Comparison of ENCODE assay signal across 33 cellular contexts in genomic region chr14:82963756-82964155, GRCh38.
"Had no signal": no experiment of that assay in that cellular context is flagged by ENCODE, and none has a peak within 500 bp of the region (broad histone marks: within the 10 kb centered on the region; RNA-seq: fewer than 3 reads in every experiment).

No MANE protein-coding gene starts in this region.

- H3K36me3 ChIP-seq: ascending aorta, breast epithelium, cardiac muscle cell, gastrocnemius medialis, heart left ventricle, WERI-Rb-1 had no signal

- H3K4me3 ChIP-seq: ascending aorta, breast epithelium, cardiac muscle cell, gastrocnemius medialis, heart left ventricle had no signal

- H3K4me1 ChIP-seq: ascending aorta, breast epithelium, gastrocnemius medialis, heart left ventricle had no signal

- H3K27ac Mint-ChIP-seq: activated CD4-positive, alpha-beta memory T cell treated with anti-CD3 and anti-CD28 coated beads for 36 hours; activated CD4-positive, alpha-beta T cell treated with anti-CD3 and anti-CD28 coated beads for 36 hours; activated CD4-positive, alpha-beta T cell treated with anti-CD3 and anti-CD28 coated beads, Interleukin-2, amount 10 ng/mL, durations not matched to agents 24 days and 14 days; activated CD8-positive, alpha-beta T cell treated with anti-CD3 and anti-CD28 coated beads, Interleukin-2, amount 10 ng/mL, durations not matched to agents 7 days and 5 days; activated naive CD4-positive, alpha-beta T cell treated with anti-CD3 and anti-CD28 coated beads, Interleukin-2, amount 10 ng/mL, durations not matched to agents 7 days and 5 days; activated naive CD4-positive, alpha-beta T cell treated with anti-CD3 and anti-CD28 coated beads, Interleukin-2, amount 50 U/mL, for 72 hours; activated naive CD8-positive, alpha-beta T cell treated with anti-CD3 and anti-CD28 coated beads, Interleukin-2, amount 10 ng/mL, durations not matched to agents 7 days and 5 days; activated T-cell treated with anti-CD3 and anti-CD28 coated beads, Interleukin-2, amount 50 U/mL, for 24 hours; activated T-cell treated with anti-CD3 and anti-CD28 coated beads, Interleukin-2, amount 50 U/mL, for 72 hours; brain; effector memory CD8-positive, alpha-beta T cell had no signal

- FAIRE-seq: endothelial cell of umbilical vein had no signal

- H3K36me3 Mint-ChIP-seq: activated CD4-positive, alpha-beta memory T cell treated with anti-CD3 and anti-CD28 coated beads for 36 hours; activated naive CD4-positive, alpha-beta T cell treated with anti-CD3 and anti-CD28 coated beads, Interleukin-2, amount 10 ng/mL, durations not matched to agents 7 days and 5 days; activated naive CD4-positive, alpha-beta T cell treated with anti-CD3 and anti-CD28 coated beads, Interleukin-2, amount 50 U/mL, for 72 hours; activated naive CD8-positive, alpha-beta T cell treated with anti-CD3 and anti-CD28 coated beads, Interleukin-2, amount 10 ng/mL, durations not matched to agents 7 days and 5 days; brain had no signal

- H3K4me1 Mint-ChIP-seq: activated CD4-positive, alpha-beta T cell treated with anti-CD3 and anti-CD28 coated beads for 36 hours; activated CD4-positive, alpha-beta T cell treated with anti-CD3 and anti-CD28 coated beads, Interleukin-2, amount 10 ng/mL, durations not matched to agents 24 days and 14 days; activated naive CD4-positive, alpha-beta T cell treated with anti-CD3 and anti-CD28 coated beads, Interleukin-2, amount 10 ng/mL, durations not matched to agents 7 days and 5 days; activated naive CD8-positive, alpha-beta T cell treated with anti-CD3 and anti-CD28 coated beads, Interleukin-2, amount 10 ng/mL, durations not matched to agents 7 days and 5 days; brain had no signal

- ATAC-seq: activated CD4-positive, alpha-beta T cell treated with anti-CD3 and anti-CD28 coated beads for 36 hours; activated CD8-positive, alpha-beta T cell treated with anti-CD3 and anti-CD28 coated beads, Interleukin-2, amount 10 ng/mL, durations not matched to agents 7 days and 5 days; activated naive CD4-positive, alpha-beta T cell treated with anti-CD3 and anti-CD28 coated beads, Interleukin-2, amount 50 U/mL, for 72 hours; activated T-cell treated with anti-CD3 and anti-CD28 coated beads, Interleukin-2, amount 50 U/mL, for 72 hours; effector memory CD8-positive, alpha-beta T cell; gastrocnemius medialis; heart left ventricle had no signal

- H3K27me3 ChIP-seq: ascending aorta, breast epithelium, cardiac muscle cell, gastrocnemius medialis, heart left ventricle had no signal

- H3K9me3 ChIP-seq: ascending aorta, breast epithelium, gastrocnemius medialis, heart left ventricle had no signal

- H3K27me3 Mint-ChIP-seq: activated CD4-positive, alpha-beta memory T cell treated with anti-CD3 and anti-CD28 coated beads for 36 hours; activated CD4-positive, alpha-beta T cell treated with anti-CD3 and anti-CD28 coated beads for 36 hours; activated CD4-positive, alpha-beta T cell treated with anti-CD3 and anti-CD28 coated beads, Interleukin-2, amount 10 ng/mL, durations not matched to agents 24 days and 14 days; activated naive CD4-positive, alpha-beta T cell treated with anti-CD3 and anti-CD28 coated beads, Interleukin-2, amount 10 ng/mL, durations not matched to agents 7 days and 5 days; activated naive CD8-positive, alpha-beta T cell treated with anti-CD3 and anti-CD28 coated beads, Interleukin-2, amount 10 ng/mL, durations not matched to agents 7 days and 5 days; activated T-cell treated with anti-CD3 and anti-CD28 coated beads, Interleukin-2, amount 50 U/mL, for 24 hours; effector memory CD8-positive, alpha-beta T cell had no signal

- DNase-seq: activated CD4-positive, alpha-beta memory T cell treated with anti-CD3 and anti-CD28 coated beads for 36 hours; activated CD4-positive, alpha-beta T cell treated with anti-CD3 and anti-CD28 coated beads for 36 hours; activated CD4-positive, alpha-beta T cell treated with anti-CD3 and anti-CD28 coated beads, Interleukin-2, amount 10 ng/mL, durations not matched to agents 24 days and 14 days; activated CD4-positive, CD25-positive, alpha-beta regulatory T cell; activated CD4-positive, CD25-positive, alpha-beta regulatory T cell treated with anti-CD3 and anti-CD28 coated beads, Interleukin-2, amount 50 U/mL, for 72 hours; activated CD8-positive, alpha-beta memory T cell treated with anti-CD3 and anti-CD28 coated beads, Interleukin-2, amount 50 U/mL, for 48 hours; activated CD8-positive, alpha-beta T cell treated with anti-CD3 and anti-CD28 coated beads, Interleukin-2, amount 10 ng/mL, durations not matched to agents 7 days and 5 days; activated gamma-delta T cell; activated naive CD4-positive, alpha-beta T cell; activated naive CD4-positive, alpha-beta T cell treated with anti-CD3 and anti-CD28 coated beads, Interleukin-2, amount 10 ng/mL, durations not matched to agents 7 days and 5 days; activated naive CD8-positive, alpha-beta T cell treated with anti-CD3 and anti-CD28 coated beads, Interleukin-2, amount 10 ng/mL, durations not matched to agents 7 days and 5 days; activated T-cell treated with anti-CD3 and anti-CD28 coated beads for 4 hours; activated T-cell treated with anti-CD3 and anti-CD28 coated beads, Interleukin-2, amount 50 U/mL, for 24 hours; activated T-cell treated with anti-CD3 and anti-CD28 coated beads, Interleukin-2, amount 50 U/mL, for 72 hours; central memory CD4-positive, alpha-beta T cell; cerebellar nuclear complex; cortex of kidney; dermis blood vessel endothelial cell; effector CD4-positive, alpha-beta T cell; effector memory CD8-positive, alpha-beta T cell; foreskin fibroblast; gastrocnemius medialis; glutamatergic neuron; heart left ventricle; T-helper 2 cell; WERI-Rb-1 had no signal

- H3K27ac ChIP-seq: ascending aorta, breast epithelium, cardiac muscle cell, epithelial cell of prostate, gastrocnemius medialis, heart left ventricle, WERI-Rb-1 had no signal

- H3K4me3 Mint-ChIP-seq: activated CD4-positive, alpha-beta memory T cell treated with anti-CD3 and anti-CD28 coated beads for 36 hours; activated CD4-positive, alpha-beta T cell treated with anti-CD3 and anti-CD28 coated beads for 36 hours; activated CD4-positive, alpha-beta T cell treated with anti-CD3 and anti-CD28 coated beads, Interleukin-2, amount 10 ng/mL, durations not matched to agents 24 days and 14 days; activated CD8-positive, alpha-beta T cell treated with anti-CD3 and anti-CD28 coated beads, Interleukin-2, amount 10 ng/mL, durations not matched to agents 7 days and 5 days; activated naive CD4-positive, alpha-beta T cell treated with anti-CD3 and anti-CD28 coated beads, Interleukin-2, amount 10 ng/mL, durations not matched to agents 7 days and 5 days; activated naive CD8-positive, alpha-beta T cell treated with anti-CD3 and anti-CD28 coated beads, Interleukin-2, amount 10 ng/mL, durations not matched to agents 7 days and 5 days; activated T-cell treated with anti-CD3 and anti-CD28 coated beads, Interleukin-2, amount 50 U/mL, for 24 hours; activated T-cell treated with anti-CD3 and anti-CD28 coated beads, Interleukin-2, amount 50 U/mL, for 72 hours; brain; effector memory CD8-positive, alpha-beta T cell had no signal
